In the genomic region with DNA sequence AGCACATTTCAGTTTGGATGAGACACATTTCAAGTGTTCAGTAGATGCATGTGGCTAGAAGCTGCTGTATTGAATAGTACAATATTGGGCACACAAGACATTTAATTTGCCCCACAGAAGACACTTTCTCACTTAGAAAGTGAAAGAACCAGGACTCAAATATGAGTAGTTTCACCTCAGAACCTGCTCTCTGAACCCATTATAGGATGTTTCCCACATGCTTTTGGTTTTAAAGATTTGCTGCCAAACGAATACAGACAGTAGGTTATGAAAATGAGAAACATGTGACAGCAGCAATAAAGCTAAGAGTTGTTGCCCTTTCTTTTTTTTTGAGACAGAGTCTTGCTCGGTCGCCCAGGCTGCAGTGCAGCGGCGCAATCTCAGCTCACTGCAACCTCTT, we compare ENCODE assay signal across 24 cellular contexts. TPM values are rescaled to one million over a fixed set of nuclear protein-coding genes. Genes with fewer than 3 reads are reported as not detected.
DNase-seq lines count a peak whose midpoint lies in the region; ATAC-seq and TF ChIP-seq lines count a peak whose summit lies in the region.
"Had no signal": no experiment of that assay in that cellular context is flagged by ENCODE, and none has a peak within 500 bp of the region (broad histone marks: within the 10 kb centered on the region; RNA-seq: fewer than 3 reads in every experiment).

No MANE protein-coding gene starts in this region.

- no peaks in the 10 kb centered on the region for H3K27me3 Mint-ChIP-seq in Calu3 (ENCODE audit: unreplicated experiment)
- H3K27me3 Mint-ChIP-seq: activated CD4-positive, alpha-beta T cell treated with anti-CD3 and anti-CD28 coated beads for 36 hours; activated naive CD4-positive, alpha-beta T cell treated with anti-CD3 and anti-CD28 coated beads, Interleukin-2, amount 50 U/mL, for 24 hours had no signal

- intact Hi-C loops in Calu3 (cut with micrococcal nuclease; ENCODE audit: unreplicated experiment) = no loop called here

- no peak for TF ChIP-seq CTCF in Calu3 (IDR thresholded peaks at IDR 0.05; ENCODE audit: unreplicated experiment)

- CTCF ChIA-PET in Calu3 (lab: Charles Lee) = no interaction called here

- H3K4me3 Mint-ChIP-seq in Calu3 (ENCODE audit: low read depth, unreplicated experiment) = no peak overlapping the region
- H3K4me3 Mint-ChIP-seq: activated CD4-positive, alpha-beta T cell treated with anti-CD3 and anti-CD28 coated beads for 36 hours; activated naive CD4-positive, alpha-beta T cell treated with anti-CD3 and anti-CD28 coated beads, Interleukin-2, amount 50 U/mL, for 24 hours; nephron progenitor cell had no signal

- H3K4me1 Mint-ChIP-seq in Calu3 (ENCODE audit: low read depth, unreplicated experiment) = peaks cover 6% of the 10 kb centered on the region
- H3K4me1 Mint-ChIP-seq: activated naive CD4-positive, alpha-beta T cell treated with anti-CD3 and anti-CD28 coated beads, Interleukin-2, amount 50 U/mL, for 24 hours had no signal

- no peaks in the 10 kb centered on the region for H3K36me3 Mint-ChIP-seq in Calu3 (ENCODE audit: insufficient read depth, unreplicated experiment)
- H3K36me3 Mint-ChIP-seq: activated naive CD4-positive, alpha-beta T cell treated with anti-CD3 and anti-CD28 coated beads, Interleukin-2, amount 50 U/mL, for 24 hours had no signal

- BruUV-seq in Calu3 (replicated peaks; lab: Mats Ljungman, UMichigan) = no TSS peak

- ATAC-seq in GM18498 (IDR thresholded peaks at IDR 0.05; ENCODE audit: unreplicated experiment) (peak; percentile 66), GM19043 (IDR thresholded peaks at IDR 0.05; ENCODE audit: low read depth, unreplicated experiment) (peak; percentile 50), GM21786 (IDR thresholded peaks at IDR 0.05; ENCODE audit: unreplicated experiment) (peak; percentile 69), HG03460 (IDR thresholded peaks at IDR 0.05; ENCODE audit: unreplicated experiment) (peak; percentile 46), GM19023 (IDR thresholded peaks at IDR 0.05; ENCODE audit: unreplicated experiment) (no peak)
- ATAC-seq: A549; activated CD4-positive, alpha-beta T cell treated with anti-CD3 and anti-CD28 coated beads for 36 hours had no signal

- no peak overlapping the region for H3K27ac Mint-ChIP-seq in Calu3 (ENCODE audit: unreplicated experiment)
- H3K27ac Mint-ChIP-seq: activated CD4-positive, alpha-beta T cell treated with anti-CD3 and anti-CD28 coated beads for 36 hours; activated naive CD4-positive, alpha-beta T cell treated with anti-CD3 and anti-CD28 coated beads, Interleukin-2, amount 50 U/mL, for 24 hours had no signal

- no peaks in the 10 kb centered on the region for H3K9me3 Mint-ChIP-seq in Calu3 (ENCODE audit: low read depth, unreplicated experiment)
- H3K9me3 Mint-ChIP-seq: activated naive CD4-positive, alpha-beta T cell treated with anti-CD3 and anti-CD28 coated beads, Interleukin-2, amount 50 U/mL, for 24 hours; nephron progenitor cell had no signal

- DNase-seq in COLO668 (lab: John Stamatoyannopoulos, UW; ENCODE audit: unreplicated experiment) = no peak
- no peak for DNase-seq in Calu3
- no peak for DNase-seq in mucosa of gallbladder (ENCODE audit: low spot score)
- DNase-seq: activated CD4-positive, alpha-beta T cell treated with anti-CD3 and anti-CD28 coated beads for 36 hours; C1 segment of cervical spinal cord; effector CD8-positive, alpha-beta T cell; esophagus squamous epithelium; GOT3; Karpas-422; NCI-H1048; NCI-H2107; NCI-H524 treated with DMSO at 0.1 percent for 48 hours; nephron progenitor cell; spleen; SW 1271 had no signal

RNA-seq across cellular contexts. Expression of a gene that starts 32.3 kb away (rescaled TPM):
- not detected in 2 replicates for total RNA-seq in Calu3 (2022)
- 0.12 TPM for total RNA-seq in mucosa of gallbladder
- total RNA-seq: activated CD4-positive, alpha-beta T cell treated with anti-CD3 and anti-CD28 coated beads for 36 hours; chondrocyte; mesenteric fat pad had no signal

RNA-seq across cellular contexts. Expression of a gene that starts 50.7 kb away (rescaled TPM):
- 0.22 TPM in 1 of 2 replicates, not detected in the other for total RNA-seq in Calu3 (2022)
- 3.8 TPM for total RNA-seq in mucosa of gallbladder
- total RNA-seq: chondrocyte had no signal
